In genomic region chr10:101867931-101868330, GRCh38 we compare ENCODE assay signal across 24 cellular contexts. TPM values are rescaled to one million over a fixed set of nuclear protein-coding genes. Genes with fewer than 3 reads are reported as not detected.
A peak's percentile ranks its signal among the peaks of the same experiment; 100 is the strongest.
DNase-seq lines count a peak whose midpoint lies in the region; ATAC-seq, FAIRE-seq and TF ChIP-seq lines count a peak whose summit lies in the region.
"Had no signal": no experiment of that assay in that cellular context is flagged by ENCODE, and none has a peak within 500 bp of the region (broad histone marks: within the 10 kb centered on the region; RNA-seq: fewer than 3 reads in every experiment).

No MANE protein-coding gene starts in this region.

- no peak for ATAC-seq in naive thymus-derived CD4-positive, alpha-beta T cell
- ATAC-seq in foreskin keratinocyte (no peak), HG03521 (IDR thresholded peaks at IDR 0.05; ENCODE audit: unreplicated experiment) (no peak)
- ATAC-seq: GM12878, Panc1, SK-N-SH treated with all-trans-retinoic acid at 6 μM for 48 hours had no signal

- H3K4me3 Mint-ChIP-seq in naive thymus-derived CD4-positive, alpha-beta T cell, result no peak overlapping the region
- H3K4me3 Mint-ChIP-seq: CD14-positive monocyte, IgD-negative memory B cell had no signal

- POLR2A ChIA-PET in naive thymus-derived CD4-positive, alpha-beta T cell (lab: Charles Lee), result interaction anchor here (0.7 kb wide), 1 partner anchor 64 kb away, joined by 4 read pairs; no protein-coding TSS in a partner anchor

- no peak overlapping the region for H3K27ac Mint-ChIP-seq in naive thymus-derived CD4-positive, alpha-beta T cell
- H3K27ac Mint-ChIP-seq: CD14-positive monocyte, IgD-negative memory B cell had no signal

- H3K4me1 ChIP-seq in naive thymus-derived CD4-positive, alpha-beta T cell (ENCODE audit: control insufficient read depth in 2 of 2, insufficient read depth in 2 of 2, low read length in 2 of 2), result no peaks in the 10 kb centered on the region
- H3K4me1 ChIP-seq in foreskin keratinocyte, result no peaks in the 10 kb centered on the region

- H3K9me3 Mint-ChIP-seq in naive thymus-derived CD4-positive, alpha-beta T cell, result peaks cover 0 to 9% (median 2%) of the 10 kb centered on the region in 11 donors

- DNase-seq in AG10803 (ENCODE audit: low read depth) (peak; percentile 67), HFF-Myc (ENCODE audit: extremely low read depth, low read depth) (peak; percentile 33), fibroblast of the conjunctiva (ENCODE audit: low read depth) (peak; percentile 16), foreskin keratinocyte (no peak), GOT3 (lab: John Stamatoyannopoulos, UW) (no peak)
- DNase-seq in naive thymus-derived CD4-positive, alpha-beta T cell, result no peak
- DNase-seq: 8988T, DMS53, GM23248, MV-4-11, NCI-H1105 treated with DMSO at 0.1 percent for 48 hours, NCI-H2029 treated with DMSO at 0.1 percent for 48 hours, NCI-H226, NCI-H524, NCI-H774 had no signal

- H3K4me1 Mint-ChIP-seq in naive thymus-derived CD4-positive, alpha-beta T cell, result peaks cover 0 to 2% (median 0%) of the 10 kb centered on the region in 7 donors
- H3K4me1 Mint-ChIP-seq: CD14-positive monocyte had no signal

- no peak overlapping the region for H3K27ac ChIP-seq in naive thymus-derived CD4-positive, alpha-beta T cell (ENCODE audit: low read depth, low read length)
- no peak overlapping the region for H3K27ac ChIP-seq in foreskin keratinocyte
- H3K27ac ChIP-seq: GM23248 had no signal

- peaks cover 4 to 55% (median 33%) of the 10 kb centered on the region in 5 donors for H3K36me3 Mint-ChIP-seq in naive thymus-derived CD4-positive, alpha-beta T cell

- TF ChIP-seq CTCF in AG10803 (conservative IDR thresholded peaks at IDR 0.05; ENCODE audit: low read length), result no peak
- TF ChIP-seq CTCF in HFF-Myc (IDR thresholded peaks at IDR 0.05; ENCODE audit: low read depth, low read length, missing control alignments), result no peak
- TF ChIP-seq CTCF in foreskin keratinocyte (conservative IDR thresholded peaks at IDR 0.05), result no peak

- H3K27me3 ChIP-seq in naive thymus-derived CD4-positive, alpha-beta T cell (ENCODE audit: control insufficient read depth in 2 of 2, insufficient read depth in 2 of 2, low read length in 2 of 2), result no peaks in the 10 kb centered on the region
- no peaks in the 10 kb centered on the region for H3K27me3 ChIP-seq in foreskin keratinocyte

- H3K36me3 ChIP-seq in naive thymus-derived CD4-positive, alpha-beta T cell (ENCODE audit: control insufficient read depth in 2 of 3, insufficient read depth in 3 of 3, low read length in 3 of 3), result peaks cover 0 to 4% (median 0%) of the 10 kb centered on the region in 3 experiments
- H3K36me3 ChIP-seq: HAP-1 had no signal

- peak; percentile 50 for FAIRE-seq in endometrium (lab: Jason Lieb, UNC)
- FAIRE-seq: D721Med, GM12878 had no signal

- intact Hi-C loops in naive thymus-derived CD4-positive, alpha-beta T cell (cut with micrococcal nuclease), result no loop called here

- H3K9me3 ChIP-seq in naive thymus-derived CD4-positive, alpha-beta T cell (ENCODE audit: control insufficient read depth in 2 of 3, low read length in 3 of 3), result no peaks in the 10 kb centered on the region
- H3K9me3 ChIP-seq: HAP-1 had no signal

- CTCF ChIA-PET in naive thymus-derived CD4-positive, alpha-beta T cell (lab: Charles Lee), result no interaction called here

- H3K4me3 ChIP-seq in AG10803 (ENCODE audit: low read length), result no peak overlapping the region
- H3K4me3 ChIP-seq in HFF-Myc (replicated peaks; ENCODE audit: low read depth, low read length), result no peak overlapping the region
- H3K4me3 ChIP-seq in naive thymus-derived CD4-positive, alpha-beta T cell (ENCODE audit: low read length), result no peak overlapping the region
- H3K4me3 ChIP-seq: GM12878, GM23248, HAP-1 had no signal

- no peaks in the 10 kb centered on the region for H3K27me3 Mint-ChIP-seq in naive thymus-derived CD4-positive, alpha-beta T cell
- H3K27me3 Mint-ChIP-seq: IgD-negative memory B cell had no signal

RNA-seq across cellular contexts. Expression of gene KCNIP2, which starts 24.3 kb away (rescaled TPM):
- 1 to 10 TPM; 1.9 to 6.3 (median 2.6) TPM for total RNA-seq in naive thymus-derived CD4-positive, alpha-beta T cell
- polyA plus RNA-seq in naive thymus-derived CD4-positive, alpha-beta T cell, result under 1 TPM in 1 of 2 donors, not detected in 1; 0.27 TPM
- total RNA-seq in foreskin keratinocyte, result 0.42 and 0.44 TPM in 2 replicates
- 0.37 and 0.45 TPM in 2 replicates for polyA plus RNA-seq in foreskin keratinocyte

RNA-seq across cellular contexts. Expression of gene OGA, which starts 49.7 kb away (rescaled TPM):
- 100 to 1,000 TPM; 154 to 338 (median 321) TPM for total RNA-seq in naive thymus-derived CD4-positive, alpha-beta T cell
- 10 to 100 TPM; 45.8 to 47.6 TPM for polyA plus RNA-seq in naive thymus-derived CD4-positive, alpha-beta T cell
- total RNA-seq in foreskin keratinocyte, result 56.9 and 70.1 TPM in 2 replicates
- 18.7 and 20.3 TPM in 2 replicates for polyA plus RNA-seq in foreskin keratinocyte

Comparison
In these comparisons a context has a peak if more than half of its experiments do, and no peak if none do; other contexts are left out.
1. DNase-seq: peak in AG10803 (single experiment), HFF-Myc (single experiment) and fibroblast of the conjunctiva (single experiment); none in naive thymus-derived CD4-positive, alpha-beta T cell (0 of 9), foreskin keratinocyte (0 of 2) and GOT3 (single experiment).